30 cellular contexts compared by ENCODE assay signal in genomic region chr1:214686497-214686896, GRCh38.
DNase-seq lines count a peak whose midpoint lies in the region; ATAC-seq, FAIRE-seq and TF ChIP-seq lines count a peak whose summit lies in the region.
"Had no signal": no experiment of that assay in that cellular context is flagged by ENCODE, and none has a peak within 500 bp of the region (broad histone marks: within the 10 kb centered on the region; RNA-seq: fewer than 3 reads in every experiment).

No MANE protein-coding gene starts in this region.

- H3K27ac Mint-ChIP-seq in Caco-2 (ENCODE audit: unreplicated experiment) = peak overlapping the region; percentile 30
- H3K27ac Mint-ChIP-seq: B cell; CD14-positive monocyte; CD4-positive, alpha-beta memory T cell; CD4-positive, alpha-beta T cell; CD4-positive, CD25-positive, alpha-beta regulatory T cell; CD8-positive, alpha-beta memory T cell; CD8-positive, alpha-beta T cell had no signal

- no peaks in the 10 kb centered on the region for H3K79me2 ChIP-seq in K562 (ENCODE audit: control insufficient read depth, insufficient read depth, low read length)

- no TSS peak for BruUV-seq in Caco-2 (replicated peaks; lab: Mats Ljungman, UMichigan)
- BruUV-seq in K562 (replicated peaks; lab: Mats Ljungman, UMichigan) = no TSS peak

- no peaks in the 10 kb centered on the region for H3K36me3 Mint-ChIP-seq in Caco-2 (ENCODE audit: insufficient read depth, unreplicated experiment)
- H3K36me3 Mint-ChIP-seq: CD14-positive monocyte; CD4-positive, alpha-beta memory T cell; CD4-positive, CD25-positive, alpha-beta regulatory T cell; CD8-positive, alpha-beta memory T cell; CD8-positive, alpha-beta T cell had no signal

- POLR2A ChIA-PET in Caco-2 (lab: Charles Lee) (no interaction called here), K562 (lab: Yijun Ruan, JAX) (interaction anchor here (0.9 kb wide), 1 partner anchor 155 kb away, joined by 3 read pairs; no protein-coding TSS in a partner anchor)

- H3K9me3 ChIP-seq in Caco-2 = no peaks in the 10 kb centered on the region; the same call in 1 of the 2 replicates
- no peaks in the 10 kb centered on the region for H3K9me3 ChIP-seq in K562 (replicated peaks; ENCODE audit: control insufficient read depth, insufficient read depth, low read depth, low read length)
- no peaks in the 10 kb centered on the region for H3K9me3 ChIP-seq in small intestine (ENCODE audit: control insufficient read depth, low read depth)
- no peaks in the 10 kb centered on the region for H3K9me3 ChIP-seq in esophagus muscularis mucosa
- H3K9me3 ChIP-seq: A549; BE2C; BLaER1; BLaER1 treated with 17β-estradiol and CSF1 and Interleukin-3, amounts not matched to agents 10 nM and 100 nM had no signal

- TF ChIP-seq POLR2A in K562 (conservative IDR thresholded peaks at IDR 0.05) (no peak), esophagus muscularis mucosa (IDR thresholded peaks at IDR 0.05; ENCODE audit: low read depth) (no peak)

- peaks cover 32% of the 10 kb centered on the region for H3K4me1 Mint-ChIP-seq in Caco-2 (ENCODE audit: low read depth, unreplicated experiment)
- H3K4me1 Mint-ChIP-seq: B cell; CD14-positive monocyte; CD4-positive, alpha-beta memory T cell; CD4-positive, CD25-positive, alpha-beta regulatory T cell; CD8-positive, alpha-beta memory T cell had no signal

- no peaks in the 10 kb centered on the region for H4K20me1 ChIP-seq in K562 (replicated peaks; ENCODE audit: control insufficient read depth, insufficient read depth, low read length)
- H4K20me1 ChIP-seq: BLaER1; BLaER1 treated with 17β-estradiol and CSF1 and Interleukin-3, amounts not matched to agents 10 nM and 100 nM had no signal

- no peak for TF ChIP-seq RAD21 in K562 (CRISPR knock-in tag; conservative IDR thresholded peaks at IDR 0.05 in 1 of 2, IDR thresholded peaks at IDR 0.05 in 1 of 2)

- CTCF ChIA-PET in Caco-2 (lab: Charles Lee) (no interaction called here), K562 (lab: Yijun Ruan, JAX; ENCODE audit: low intra/inter-chr PET ratio) (no interaction called here)

- peaks cover 34% of the 10 kb centered on the region for H3K4me1 ChIP-seq in Caco-2
- H3K4me1 ChIP-seq in K562 (replicated peaks in 1 of 2; ENCODE audit: control insufficient read depth in 2 of 2, insufficient read depth in 2 of 2, low read length in 2 of 2) = no peaks in the 10 kb centered on the region
- H3K4me1 ChIP-seq in small intestine (ENCODE audit: control insufficient read depth in 2 of 2, insufficient read depth in 1 of 2, low read depth in 1 of 2, low read length in 1 of 2) = no peaks in the 10 kb centered on the region
- no peaks in the 10 kb centered on the region for H3K4me1 ChIP-seq in esophagus muscularis mucosa
- H3K4me1 ChIP-seq: A549; BE2C; BLaER1; BLaER1 treated with 17β-estradiol and CSF1 and Interleukin-3, amounts not matched to agents 10 nM and 100 nM had no signal

- TF ChIP-seq EP300 in K562 (IDR thresholded peaks at IDR 0.05; ENCODE audit: low read length) (no peak), esophagus muscularis mucosa (IDR thresholded peaks at IDR 0.05) (no peak)

- H3K4me2 ChIP-seq in K562 (ENCODE audit: insufficient read depth, low read length) = no peak overlapping the region
- H3K4me2 ChIP-seq: A549; BLaER1; BLaER1 treated with 17β-estradiol and CSF1 and Interleukin-3, amounts not matched to agents 10 nM and 100 nM had no signal

- no peak for ATAC-seq in K562
- ATAC-seq: A549; CD8-positive, alpha-beta T cell had no signal

- no peak for TF ChIP-seq CTCF in Caco-2 (IDR thresholded peaks at IDR 0.05; ENCODE audit: insufficient read depth in 1 of 2, low read depth in 1 of 2, low read length in 1 of 2, severe bottlenecking in 1 of 2, unreplicated experiment in 1 of 2)
- no peak for TF ChIP-seq CTCF in K562 (IDR thresholded peaks at IDR 0.05 in 2 of 3, conservative IDR thresholded peaks at IDR 0.05 in 1 of 3; ENCODE audit: insufficient read depth in 2 of 3, low read depth in 1 of 3, low read length in 3 of 3)
- no peak for TF ChIP-seq CTCF in esophagus muscularis mucosa (IDR thresholded peaks at IDR 0.05)

- DNase-seq in Caco-2 = peak; percentile 59 to 73
- no peak for DNase-seq in K562 (ENCODE audit: extremely low read depth in 1 of 4, low spot score in 3 of 4)
- DNase-seq in small intestine = no peak
- no peak for DNase-seq in esophagus muscularis mucosa (ENCODE audit: extremely low spot score)
- DNase-seq: 8988T; ACHN; AML-193; BE2C; C1 segment of cervical spinal cord; Calu3; CD4-positive, alpha-beta memory T cell; CD4-positive, alpha-beta T cell; CD4-positive, CD25-positive, alpha-beta regulatory T cell; CD8-positive, alpha-beta memory T cell; CD8-positive, alpha-beta T cell; DMS 273 treated with DMSO at 0.1 percent for 48 hours; DMS153; DMS53; DMS79; DND-41; EL had no signal

- H3K9me3 Mint-ChIP-seq in Caco-2 (ENCODE audit: unreplicated experiment) = peaks cover 10% of the 10 kb centered on the region
- H3K9me3 Mint-ChIP-seq: CD14-positive monocyte; CD4-positive, alpha-beta memory T cell; CD4-positive, alpha-beta T cell; CD8-positive, alpha-beta T cell had no signal

- no peaks in the 10 kb centered on the region for H3K27me3 Mint-ChIP-seq in Caco-2 (ENCODE audit: insufficient read depth, unreplicated experiment)

- no peaks in the 10 kb centered on the region for H3K36me3 ChIP-seq in Caco-2 (ENCODE audit: control insufficient read depth, insufficient read depth, low read length)
- H3K36me3 ChIP-seq in K562 (ENCODE audit: control insufficient read depth, insufficient read depth, low read length) = no peaks in the 10 kb centered on the region
- H3K36me3 ChIP-seq in small intestine (ENCODE audit: control insufficient read depth in 2 of 2, insufficient read depth in 2 of 2, low read length in 2 of 2) = no peaks in the 10 kb centered on the region
- H3K36me3 ChIP-seq in esophagus muscularis mucosa = no peaks in the 10 kb centered on the region
- H3K36me3 ChIP-seq: BE2C; BLaER1; BLaER1 treated with 17β-estradiol and CSF1 and Interleukin-3, amounts not matched to agents 10 nM and 100 nM had no signal

- intact Hi-C loops in Caco-2 (cut with micrococcal nuclease; ENCODE audit: unreplicated experiment) (loop anchor here (1.0 kb wide), 4 partner anchors 8 to 147 kb away; no protein-coding TSS in a partner anchor), K562 (cut with micrococcal nuclease) (no loop called here), esophagus muscularis mucosa (cut with DNase I) (no loop called here)

- no peak overlapping the region for H2AFZ ChIP-seq in K562 (ENCODE audit: low read depth, low read length)

- H3K27me3 ChIP-seq in Caco-2 (replicated peaks; ENCODE audit: control insufficient read depth, insufficient read depth, low read length) (no peaks in the 10 kb centered on the region), K562 (ENCODE audit: control insufficient read depth in 2 of 2, insufficient read depth in 2 of 2, low read length in 2 of 2) (no peaks in the 10 kb centered on the region; a peak in 1 of 5 replicates), small intestine (ENCODE audit: control insufficient read depth in 2 of 2, insufficient read depth in 2 of 2, low read length in 2 of 2) (no peaks in the 10 kb centered on the region), esophagus muscularis mucosa (no peaks in the 10 kb centered on the region)
- H3K27me3 ChIP-seq: BE2C; BLaER1; BLaER1 treated with 17β-estradiol and CSF1 and Interleukin-3, amounts not matched to agents 10 nM and 100 nM had no signal

- WGBS in K562 (ENCODE audit: insufficient coverage, low coverage, missing lambda C conversion rate) = 0% methylated on average over 5 of the region's 5 CpGs
- WGBS in small intestine, 3 donors = 27 to 55% (median 48%) methylated on average over 5 of the region's 5 CpGs
- WGBS in esophagus muscularis mucosa = 92% methylated on average over 5 of the region's 5 CpGs

- H3K9ac ChIP-seq in K562 (ENCODE audit: insufficient read depth in 1 of 2, low read depth in 2 of 2, low read length in 2 of 2) = no peak overlapping the region
- H3K9ac ChIP-seq: BLaER1; BLaER1 treated with 17β-estradiol and CSF1 and Interleukin-3, amounts not matched to agents 10 nM and 100 nM had no signal

- no peaks in the 10 kb centered on the region for H3K9me1 ChIP-seq in K562 (ENCODE audit: control insufficient read depth, insufficient read depth, low read length)

- no peak overlapping the region for H3K4me3 ChIP-seq in Caco-2 (ENCODE audit: low read depth, low read length)
- no peak overlapping the region for H3K4me3 ChIP-seq in K562
- no peak overlapping the region for H3K4me3 ChIP-seq in small intestine (ENCODE audit: low read depth in 1 of 2, low read length in 2 of 2)
- no peak overlapping the region for H3K4me3 ChIP-seq in esophagus muscularis mucosa
- H3K4me3 ChIP-seq: A549; BLaER1; BLaER1 treated with 17β-estradiol and CSF1 and Interleukin-3, amounts not matched to agents 10 nM and 100 nM had no signal

- in situ Hi-C loops in K562 (cut with MboI) = no loop called here

- peak overlapping the region; percentile 24 for H3K4me3 Mint-ChIP-seq in Caco-2 (ENCODE audit: unreplicated experiment)
- H3K4me3 Mint-ChIP-seq: B cell; CD14-positive monocyte; CD4-positive, alpha-beta memory T cell; CD4-positive, alpha-beta T cell; CD4-positive, CD25-positive, alpha-beta regulatory T cell; CD8-positive, alpha-beta memory T cell; CD8-positive, alpha-beta T cell had no signal

- no peak overlapping the region for H3K27ac ChIP-seq in K562 (ENCODE audit: extremely low read depth, low read depth, low read length)
- H3K27ac ChIP-seq in small intestine (ENCODE audit: low read depth in 1 of 2, low read length in 1 of 2) = no peak overlapping the region
- no peak overlapping the region for H3K27ac ChIP-seq in esophagus muscularis mucosa (replicated peaks in 1 of 4)
- H3K27ac ChIP-seq: 22Rv1; A549; BLaER1; BLaER1 treated with 17β-estradiol and CSF1 and Interleukin-3, amounts not matched to agents 10 nM and 100 nM; C4-2B had no signal

- no peak for FAIRE-seq in K562 (lab: Jason Lieb, UNC)
- no peak for FAIRE-seq in small intestine (lab: Jason Lieb, UNC)
- FAIRE-seq: A204.1, A549, D721Med had no signal

TF ChIP-seq in K562, 482 proteins besides CTCF, POLR2A, EP300 and RAD21 (continues in another document):
- TF ChIP-seq MEIS2 (IDR thresholded peaks at IDR 0.05; ENCODE audit: partially characterized antibody) = peak; percentile 51

Comparison
In these comparisons a context has a peak if more than half of its experiments do, and no peak if none do; other contexts are left out.
1. DNase-seq: peak in Caco-2 (2 of 2); none in K562 (0 of 4), small intestine (single experiment) and esophagus muscularis mucosa (single experiment).